In the genomic region with DNA sequence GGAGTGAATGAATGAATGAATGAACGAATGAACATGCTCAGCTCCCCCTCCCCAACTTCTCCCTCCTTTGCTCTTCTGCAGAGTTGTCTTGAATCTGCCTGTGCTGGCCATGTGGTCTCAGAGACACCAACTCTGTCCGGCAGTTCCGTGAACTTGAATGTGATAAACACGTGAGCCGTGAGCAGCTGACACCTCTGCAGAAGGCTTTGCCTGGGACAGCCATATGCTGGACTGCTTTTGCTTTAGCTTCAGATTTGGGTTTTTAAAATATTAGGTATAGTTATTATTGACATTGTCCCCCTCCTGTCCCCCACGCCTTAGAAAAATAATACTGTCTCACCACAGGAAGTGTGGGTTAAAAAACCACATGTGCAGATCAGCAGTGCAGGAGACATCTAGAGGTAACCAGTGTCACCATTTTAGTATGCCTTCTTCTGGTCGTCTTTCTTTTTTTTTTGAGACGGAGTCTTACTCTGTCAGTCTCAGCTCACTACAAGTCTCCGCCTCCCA, we compare ENCODE assay signal across 1 cellular context.
TF ChIP-seq lines count a peak whose summit lies in the region.

No MANE protein-coding gene starts in this region.

TF ChIP-seq in WTC11, 78 proteins besides CTCF, POLR2A, EP300 and RAD21 (continued from another document):
- no peak for TF ChIP-seq FOXP1 (CRISPR knock-in tag; IDR thresholded peaks at IDR 0.05; ENCODE audit: borderline replicate concordance)
